ENCODE assay signal across 39 cellular contexts in genomic region chr15:54345827-54346226, GRCh38.
"Had no signal": no experiment of that assay in that cellular context is flagged by ENCODE, and none has a peak within 500 bp of the region (broad histone marks: within the 10 kb centered on the region; RNA-seq: fewer than 3 reads in every experiment).

No MANE protein-coding gene starts in this region.

- H3K27ac Mint-ChIP-seq: activated naive CD4-positive, alpha-beta T cell treated with anti-CD3 and anti-CD28 coated beads for 36 hours; activated naive CD4-positive, alpha-beta T cell treated with anti-CD3 and anti-CD28 coated beads, Interleukin-2, amount 10 ng/mL, durations not matched to agents 7 days and 5 days; activated naive CD4-positive, alpha-beta T cell treated with anti-CD3 and anti-CD28 coated beads, Interleukin-2, amount 50 U/mL, for 24 hours; activated naive CD4-positive, alpha-beta T cell treated with anti-CD3 and anti-CD28 coated beads, Interleukin-2, amount 50 U/mL, for 72 hours; activated naive CD8-positive, alpha-beta T cell; activated naive CD8-positive, alpha-beta T cell treated with anti-CD3 and anti-CD28 coated beads for 36 hours; activated naive CD8-positive, alpha-beta T cell treated with anti-CD3 and anti-CD28 coated beads, Interleukin-2, amount 10 ng/mL, durations not matched to agents 7 days and 5 days; activated naive CD8-positive, alpha-beta T cell treated with anti-CD3 and anti-CD28 coated beads, Interleukin-2, amount 50 U/mL, for 24 hours; activated T-cell treated with anti-CD3 and anti-CD28 coated beads, Interleukin-2, amount 50 U/mL, for 72 hours; activated T-helper 1 cell treated with anti-CD3 and anti-CD28 coated beads, Interleukin-12 subunit alpha, Interleukin-12 subunit beta, Interleukin-2, Interleukin-4 antibody, amounts not matched to agents 30 ng/mL and 10 ng/mL and 1 ng/mL, durations not matched to agents 14 hours and 24 hours and 36 hours; activated T-helper 17 cell treated with anti-CD3 and anti-CD28 coated beads, Interleukin-2, amount 50 U/mL, for 72 hours; activated T-helper 2 cell treated with anti-CD3 and anti-CD28 coated beads, Interferon-gamma antibody, Interleukin-2, Interleukin-4, amounts not matched to agents 10 μg/mL and 5 μg/mL and 100 μg/mL, durations not matched to agents 14 hours and 24 hours and 36 hours; brain had no signal

- H3K4me1 Mint-ChIP-seq: activated naive CD4-positive, alpha-beta T cell treated with anti-CD3 and anti-CD28 coated beads, Interleukin-2, amount 10 ng/mL, durations not matched to agents 7 days and 5 days; activated naive CD4-positive, alpha-beta T cell treated with anti-CD3 and anti-CD28 coated beads, Interleukin-2, amount 50 U/mL, for 24 hours; activated naive CD8-positive, alpha-beta T cell treated with anti-CD3 and anti-CD28 coated beads for 36 hours; activated naive CD8-positive, alpha-beta T cell treated with anti-CD3 and anti-CD28 coated beads, Interleukin-2, amount 10 ng/mL, durations not matched to agents 7 days and 5 days; activated naive CD8-positive, alpha-beta T cell treated with anti-CD3 and anti-CD28 coated beads, Interleukin-2, amount 50 U/mL, for 24 hours; activated T-helper 17 cell treated with anti-CD3 and anti-CD28 coated beads, Interleukin-2, amount 50 U/mL, for 72 hours; brain; central memory CD8-positive, alpha-beta T cell had no signal

- H3K9me3 ChIP-seq: adrenal gland, body of pancreas, breast epithelium had no signal

- H3K27me3 ChIP-seq: adrenal gland, ascending aorta, body of pancreas, brain microvascular endothelial cell, breast epithelium, cardiac muscle cell had no signal

- ATAC-seq: activated naive CD4-positive, alpha-beta T cell treated with anti-CD3 and anti-CD28 coated beads, Interleukin-2, amount 50 U/mL, for 72 hours; activated naive CD8-positive, alpha-beta T cell treated with anti-CD3 and anti-CD28 coated beads, Interleukin-2, amount 50 U/mL, for 24 hours; activated T-cell treated with anti-CD3 and anti-CD28 coated beads, Interleukin-2, amount 50 U/mL, for 4 hours; activated T-cell treated with anti-CD3 and anti-CD28 coated beads, Interleukin-2, amount 50 U/mL, for 72 hours; activated T-helper 17 cell treated with anti-CD3 and anti-CD28 coated beads, Interleukin-2, amount 50 U/mL, for 72 hours; body of pancreas had no signal

- H3K27me3 Mint-ChIP-seq: activated naive CD4-positive, alpha-beta T cell treated with anti-CD3 and anti-CD28 coated beads, Interleukin-2, amount 10 ng/mL, durations not matched to agents 7 days and 5 days; activated naive CD8-positive, alpha-beta T cell; activated naive CD8-positive, alpha-beta T cell treated with anti-CD3 and anti-CD28 coated beads, Interleukin-2, amount 10 ng/mL, durations not matched to agents 7 days and 5 days; activated T-helper 17 cell treated with anti-CD3 and anti-CD28 coated beads, Interleukin-2, amount 50 U/mL, for 72 hours; brain; central memory CD8-positive, alpha-beta T cell had no signal

- H3K4me1 ChIP-seq: adrenal gland, ascending aorta, body of pancreas, breast epithelium had no signal

- FAIRE-seq: astrocyte, bronchial epithelial cell, colon had no signal

- DNase-seq: activated effector memory CD4-positive, alpha-beta T cell treated with anti-CD3 and anti-CD28 coated beads, Interleukin-2, amount 50 U/mL, for 16 hours; activated effector memory CD4-positive, alpha-beta T cell treated with Interleukin-2 at 50 U/mL for 16 hours; activated gamma-delta T cell; activated gamma-delta T cell treated with Interleukin-2 at 50 U/mL for 16 hours; activated naive CD4-positive, alpha-beta T cell; activated naive CD4-positive, alpha-beta T cell treated with anti-CD3 and anti-CD28 coated beads for 36 hours; activated naive CD4-positive, alpha-beta T cell treated with anti-CD3 and anti-CD28 coated beads, Interleukin-2, amount 10 ng/mL, durations not matched to agents 7 days and 5 days; activated naive CD4-positive, alpha-beta T cell treated with anti-CD3 and anti-CD28 coated beads, Interleukin-2, amount 50 U/mL, for 16 hours; activated naive CD4-positive, alpha-beta T cell treated with Interleukin-2 at 50 U/mL for 16 hours; activated naive CD8-positive, alpha-beta T cell treated with anti-CD3 and anti-CD28 coated beads for 36 hours; activated naive CD8-positive, alpha-beta T cell treated with anti-CD3 and anti-CD28 coated beads, Interleukin-2, amount 10 ng/mL, durations not matched to agents 7 days and 5 days; activated naive CD8-positive, alpha-beta T cell treated with anti-CD3 and anti-CD28 coated beads, Interleukin-2, amount 50 U/mL, for 24 hours; activated T-cell treated with anti-CD3 and anti-CD28 coated beads, Interleukin-2, amount 50 U/mL, for 4 hours; activated T-cell treated with anti-CD3 and anti-CD28 coated beads, Interleukin-2, amount 50 U/mL, for 48 hours; activated T-cell treated with anti-CD3 and anti-CD28 coated beads, Interleukin-2, amount 50 U/mL, for 72 hours; adrenal gland; amniotic stem cell; amygdala; anterior cingulate cortex; aorta; body of pancreas; brain microvascular endothelial cell; caudate nucleus; central memory CD4-positive, alpha-beta T cell; cerebellar nuclear complex had no signal

- H3K9me3 Mint-ChIP-seq: activated naive CD8-positive, alpha-beta T cell treated with anti-CD3 and anti-CD28 coated beads for 36 hours; activated T-cell treated with anti-CD3 and anti-CD28 coated beads, Interleukin-2, amount 50 U/mL, for 4 hours; activated T-helper 1 cell treated with anti-CD3 and anti-CD28 coated beads, Interleukin-12 subunit alpha, Interleukin-12 subunit beta, Interleukin-2, Interleukin-4 antibody, amounts not matched to agents 30 ng/mL and 10 ng/mL and 1 ng/mL, durations not matched to agents 14 hours and 24 hours and 36 hours; brain had no signal

- H3K36me3 Mint-ChIP-seq: activated naive CD4-positive, alpha-beta T cell treated with anti-CD3 and anti-CD28 coated beads, Interleukin-2, amount 10 ng/mL, durations not matched to agents 7 days and 5 days; activated naive CD4-positive, alpha-beta T cell treated with anti-CD3 and anti-CD28 coated beads, Interleukin-2, amount 50 U/mL, for 72 hours; activated naive CD8-positive, alpha-beta T cell; activated naive CD8-positive, alpha-beta T cell treated with anti-CD3 and anti-CD28 coated beads for 36 hours; activated naive CD8-positive, alpha-beta T cell treated with anti-CD3 and anti-CD28 coated beads, Interleukin-2, amount 10 ng/mL, durations not matched to agents 7 days and 5 days; brain had no signal

- H3K27ac ChIP-seq: adrenal gland, ascending aorta, body of pancreas, brain microvascular endothelial cell, breast epithelium, cardiac muscle cell had no signal

- H3K4me3 ChIP-seq: adrenal gland, ascending aorta, body of pancreas, breast epithelium, cardiac muscle cell had no signal

- H3K36me3 ChIP-seq: adrenal gland, ascending aorta, brain microvascular endothelial cell, breast epithelium, cardiac muscle cell had no signal

- H3K4me3 Mint-ChIP-seq: activated naive CD4-positive, alpha-beta T cell treated with anti-CD3 and anti-CD28 coated beads for 36 hours; activated naive CD4-positive, alpha-beta T cell treated with anti-CD3 and anti-CD28 coated beads, Interleukin-2, amount 10 ng/mL, durations not matched to agents 7 days and 5 days; activated naive CD4-positive, alpha-beta T cell treated with anti-CD3 and anti-CD28 coated beads, Interleukin-2, amount 50 U/mL, for 24 hours; activated naive CD8-positive, alpha-beta T cell; activated naive CD8-positive, alpha-beta T cell treated with anti-CD3 and anti-CD28 coated beads for 36 hours; activated naive CD8-positive, alpha-beta T cell treated with anti-CD3 and anti-CD28 coated beads, Interleukin-2, amount 10 ng/mL, durations not matched to agents 7 days and 5 days; activated naive CD8-positive, alpha-beta T cell treated with anti-CD3 and anti-CD28 coated beads, Interleukin-2, amount 50 U/mL, for 24 hours; activated T-cell treated with anti-CD3 and anti-CD28 coated beads, Interleukin-2, amount 50 U/mL, for 4 hours; activated T-cell treated with anti-CD3 and anti-CD28 coated beads, Interleukin-2, amount 50 U/mL, for 72 hours; activated T-helper 1 cell treated with anti-CD3 and anti-CD28 coated beads, Interleukin-12 subunit alpha, Interleukin-12 subunit beta, Interleukin-2, Interleukin-4 antibody, amounts not matched to agents 30 ng/mL and 10 ng/mL and 1 ng/mL, durations not matched to agents 14 hours and 24 hours and 36 hours; activated T-helper 17 cell treated with anti-CD3 and anti-CD28 coated beads, Interleukin-2, amount 50 U/mL, for 72 hours; brain; central memory CD8-positive, alpha-beta T cell had no signal
